In genomic region chr22:44714703-44715350, GRCh38 we compare ENCODE assay signal across 32 cellular contexts. TPM values are rescaled to one million over a fixed set of nuclear protein-coding genes. Genes with fewer than 3 reads are reported as not detected.
DNase-seq lines count a peak whose midpoint lies in the region; ATAC-seq and TF ChIP-seq lines count a peak whose summit lies in the region.
"Had no signal": no experiment of that assay in that cellular context is flagged by ENCODE, and none has a peak within 500 bp of the region (broad histone marks: within the 10 kb centered on the region; RNA-seq: fewer than 3 reads in every experiment).

No MANE protein-coding gene starts in this region.

- intact Hi-C loops in ovary (cut with DNase I), result no loop called here

- no peak overlapping the region for H4K8ac ChIP-seq in mesenchymal stem cell (ENCODE audit: low read length)

- no peak for ATAC-seq in activated CD8-positive, alpha-beta T cell treated with anti-CD3 and anti-CD28 coated beads, Interleukin-2, amount 10 ng/mL, durations not matched to agents 7 days and 5 days
- ATAC-seq: foreskin keratinocyte, left colon, Panc1 had no signal

- H3K27ac ChIP-seq in BLaER1 (peak overlapping the region; percentile 94), mesenchymal stem cell (ENCODE audit: low read length, poor library complexity, severe bottlenecking) (no peak overlapping the region), ovary (no peak overlapping the region)
- H3K27ac ChIP-seq in BLaER1 treated with 17β-estradiol and CSF1 and Interleukin-3, amounts not matched to agents 10 nM and 100 nM, result peak overlapping the region in 7 of 11 experiments; percentile 54 to 79 (median 60); a peak in 9 of 22 replicates
- H3K27ac ChIP-seq: C4-2B, foreskin keratinocyte, neutrophil, prostate gland, suprapubic skin, WERI-Rb-1 had no signal

- POLR2A ChIA-PET in activated CD8-positive, alpha-beta T cell treated with anti-CD3 and anti-CD28 coated beads, Interleukin-2, amount 10 ng/mL, durations not matched to agents 7 days and 5 days (lab: Charles Lee), result no interaction called here

- H3K4me3 ChIP-seq in BLaER1, result no peak overlapping the region; the same call in 1 of the 2 replicates
- H3K4me3 ChIP-seq in BLaER1 treated with 17β-estradiol and CSF1 and Interleukin-3, amounts not matched to agents 10 nM and 100 nM, result no peak overlapping the region
- no peak overlapping the region for H3K4me3 ChIP-seq in mesenchymal stem cell (ENCODE audit: insufficient read depth in 1 of 2, low read depth in 1 of 2, low read length in 2 of 2)
- H3K4me3 ChIP-seq in ovary, result no peak overlapping the region
- H3K4me3 ChIP-seq: coronary artery, esophagus squamous epithelium, prostate gland, suprapubic skin had no signal

- H3K36me3 ChIP-seq in BLaER1 (peaks cover 33% of the 10 kb centered on the region), mesenchymal stem cell (ENCODE audit: control insufficient read depth in 1 of 2, insufficient read depth in 2 of 2, low read depth in 1 of 2, low read length in 2 of 2) (peaks cover 4 to 42% of the 10 kb centered on the region in 2 experiments), ovary (no peaks in the 10 kb centered on the region)
- peaks cover 0 to 69% (median 21%) of the 10 kb centered on the region in 11 experiments; a peak in 16 of 22 replicates for H3K36me3 ChIP-seq in BLaER1 treated with 17β-estradiol and CSF1 and Interleukin-3, amounts not matched to agents 10 nM and 100 nM
- H3K36me3 ChIP-seq: neutrophil, prostate gland, WERI-Rb-1 had no signal

- H3K9me3 ChIP-seq in BLaER1, result no peaks in the 10 kb centered on the region
- H3K9me3 ChIP-seq in BLaER1 treated with 17β-estradiol and CSF1 and Interleukin-3, amounts not matched to agents 10 nM and 100 nM (replicated peaks in 1 of 11), result no peaks in the 10 kb centered on the region
- H3K9me3 ChIP-seq in mesenchymal stem cell (ENCODE audit: control insufficient read depth, low read length), result no peaks in the 10 kb centered on the region
- no peaks in the 10 kb centered on the region for H3K9me3 ChIP-seq in ovary
- H3K9me3 ChIP-seq: esophagus squamous epithelium, neutrophil, prostate gland, suprapubic skin had no signal

- CTCF ChIA-PET in activated CD8-positive, alpha-beta T cell treated with anti-CD3 and anti-CD28 coated beads, Interleukin-2, amount 10 ng/mL, durations not matched to agents 7 days and 5 days (lab: Charles Lee), result interaction anchor here (0.7 kb wide), 1 partner anchor 22 kb away, joined by 3 read pairs; no protein-coding TSS in a partner anchor

- H2BK5ac ChIP-seq in mesenchymal stem cell (ENCODE audit: low read depth, low read length, poor library complexity, severe bottlenecking), result no peak overlapping the region

- H4K91ac ChIP-seq in mesenchymal stem cell (ENCODE audit: low read length), result no peak overlapping the region

- H3K4me1 ChIP-seq in BLaER1 (peaks cover 100% of the 10 kb centered on the region), mesenchymal stem cell (ENCODE audit: control insufficient read depth, insufficient read depth, low read depth, low read length) (peaks cover 41% of the 10 kb centered on the region), ovary (ENCODE audit: insufficient read depth) (peaks cover 1% of the 10 kb centered on the region)
- peaks cover 48 to 100% (median 99%) of the 10 kb centered on the region in 10 experiments for H3K4me1 ChIP-seq in BLaER1 treated with 17β-estradiol and CSF1 and Interleukin-3, amounts not matched to agents 10 nM and 100 nM
- H3K4me1 ChIP-seq: foreskin keratinocyte, prostate gland had no signal

- TF ChIP-seq CTCF in ovary (IDR thresholded peaks at IDR 0.05), result no peak

- no peak overlapping the region for H2AK5ac ChIP-seq in mesenchymal stem cell (ENCODE audit: low read length, severe bottlenecking)

- peak; percentile 42 for DNase-seq in UCSD-AML1 (lab: John Stamatoyannopoulos, UW; ENCODE audit: unreplicated experiment)
- no peak for DNase-seq in mesenchymal stem cell
- DNase-seq in occipital lobe (lab: John Stamatoyannopoulos, UW), result no peak
- no peak for DNase-seq in activated CD8-positive, alpha-beta T cell treated with anti-CD3 and anti-CD28 coated beads, Interleukin-2, amount 10 ng/mL, durations not matched to agents 7 days and 5 days
- no peak for DNase-seq in AG20443 (ENCODE audit: low spot score)
- no peak for DNase-seq in ovary
- DNase-seq: activated CD4-positive, alpha-beta T cell treated with anti-CD3 and anti-CD28 coated beads for 4 hours; activated naive CD8-positive, alpha-beta T cell treated with anti-CD3 and anti-CD28 coated beads for 36 hours; anterior cingulate cortex; DMS79; endodermal cell; esophagus squamous epithelium; foreskin keratinocyte; GDM1; H7; Karpas-422; mesendoderm; NCI-H1417; NCI-H2029 treated with DMSO at 0.1 percent for 48 hours; NCI-H526; stimulated activated naive CD4-positive, alpha-beta T cell treated with Interleukin-2 at 50 U/mL for 16 hours; T-helper 9 cell; WERI-Rb-1 had no signal

- H2BK12ac ChIP-seq in mesenchymal stem cell (ENCODE audit: low read length in 2 of 2), result peak overlapping the region; percentile 9 to 73

- H3K4me2 ChIP-seq in BLaER1, result peak overlapping the region; percentile 98
- H3K4me2 ChIP-seq in BLaER1 treated with 17β-estradiol and CSF1 and Interleukin-3, amounts not matched to agents 10 nM and 100 nM, result peak overlapping the region in 9 of 11 experiments; percentile 81 to 100 (median 89); a peak in 17 of 22 replicates
- H3K4me2 ChIP-seq in mesenchymal stem cell (ENCODE audit: low read length, poor library complexity, severe bottlenecking), result no peak overlapping the region

- H3K4me3 Mint-ChIP-seq in activated CD8-positive, alpha-beta T cell treated with anti-CD3 and anti-CD28 coated beads, Interleukin-2, amount 10 ng/mL, durations not matched to agents 7 days and 5 days, result no peak overlapping the region
- H3K4me3 Mint-ChIP-seq: activated naive CD8-positive, alpha-beta T cell treated with anti-CD3 and anti-CD28 coated beads for 36 hours; endodermal cell had no signal

- peaks cover 5% of the 10 kb centered on the region for H3K36me3 Mint-ChIP-seq in activated CD8-positive, alpha-beta T cell treated with anti-CD3 and anti-CD28 coated beads, Interleukin-2, amount 10 ng/mL, durations not matched to agents 7 days and 5 days (ENCODE audit: low read depth)
- H3K36me3 Mint-ChIP-seq: activated naive CD8-positive, alpha-beta T cell treated with anti-CD3 and anti-CD28 coated beads for 36 hours had no signal

- peaks cover 59% of the 10 kb centered on the region for H3K79me1 ChIP-seq in mesenchymal stem cell (replicated peaks; ENCODE audit: low read length, poor library complexity, severe bottlenecking)

- H3K9ac ChIP-seq in BLaER1 (peak overlapping the region; percentile 79), mesenchymal stem cell (ENCODE audit: low read length) (no peak overlapping the region)
- peak overlapping the region in 5 of 11 experiments; percentile 66 to 75 (median 70); a peak in 9 of 22 replicates for H3K9ac ChIP-seq in BLaER1 treated with 17β-estradiol and CSF1 and Interleukin-3, amounts not matched to agents 10 nM and 100 nM

- H3K27me3 Mint-ChIP-seq in activated CD8-positive, alpha-beta T cell treated with anti-CD3 and anti-CD28 coated beads, Interleukin-2, amount 10 ng/mL, durations not matched to agents 7 days and 5 days (ENCODE audit: low read depth), result no peaks in the 10 kb centered on the region
- H3K27me3 Mint-ChIP-seq: activated naive CD8-positive, alpha-beta T cell treated with anti-CD3 and anti-CD28 coated beads for 36 hours had no signal

- H3K18ac ChIP-seq in mesenchymal stem cell (ENCODE audit: low read depth in 1 of 2, low read length in 2 of 2), result peak overlapping the region in 1 of 2 experiments; percentile 28

- no peaks in the 10 kb centered on the region for H3K9me3 Mint-ChIP-seq in activated CD8-positive, alpha-beta T cell treated with anti-CD3 and anti-CD28 coated beads, Interleukin-2, amount 10 ng/mL, durations not matched to agents 7 days and 5 days (ENCODE audit: insufficient read depth)
- H3K9me3 Mint-ChIP-seq: activated naive CD8-positive, alpha-beta T cell treated with anti-CD3 and anti-CD28 coated beads for 36 hours; endodermal cell had no signal

- 58% methylated on average over 18 of the region's 18 CpGs for WGBS in mesenchymal stem cell
- 66 to 73% (median 72%) methylated on average over 18 of the region's 18 CpGs for WGBS in ovary, 3 donors

- peak overlapping the region in 1 of 2 experiments; percentile 63 for H3K14ac ChIP-seq in mesenchymal stem cell (ENCODE audit: low read length in 2 of 2)

- H3K4me1 Mint-ChIP-seq in activated CD8-positive, alpha-beta T cell treated with anti-CD3 and anti-CD28 coated beads, Interleukin-2, amount 10 ng/mL, durations not matched to agents 7 days and 5 days (ENCODE audit: low read depth), result peaks cover 40% of the 10 kb centered on the region

- H3K27ac Mint-ChIP-seq in activated CD8-positive, alpha-beta T cell treated with anti-CD3 and anti-CD28 coated beads, Interleukin-2, amount 10 ng/mL, durations not matched to agents 7 days and 5 days, result no peak overlapping the region
- H3K27ac Mint-ChIP-seq: activated naive CD8-positive, alpha-beta T cell treated with anti-CD3 and anti-CD28 coated beads for 36 hours; endodermal cell had no signal

- H3K23ac ChIP-seq in mesenchymal stem cell (ENCODE audit: low read length in 2 of 2), result peak overlapping the region in 1 of 2 experiments; percentile 6

- TF ChIP-seq EP300 in ovary (IDR thresholded peaks at IDR 0.05), result no peak

- H3K27me3 ChIP-seq in BLaER1 (no peaks in the 10 kb centered on the region), mesenchymal stem cell (ENCODE audit: control insufficient read depth in 1 of 2, insufficient read depth in 1 of 2, low read length in 2 of 2) (no peaks in the 10 kb centered on the region), ovary (no peaks in the 10 kb centered on the region)
- H3K27me3 ChIP-seq in BLaER1 treated with 17β-estradiol and CSF1 and Interleukin-3, amounts not matched to agents 10 nM and 100 nM, result no peaks in the 10 kb centered on the region
- H3K27me3 ChIP-seq: esophagus squamous epithelium, foreskin keratinocyte, neutrophil, suprapubic skin had no signal

- H4K20me1 ChIP-seq in BLaER1, result peaks cover 23% of the 10 kb centered on the region
- H4K20me1 ChIP-seq in BLaER1 treated with 17β-estradiol and CSF1 and Interleukin-3, amounts not matched to agents 10 nM and 100 nM, result peaks cover 7 to 100% (median 63%) of the 10 kb centered on the region in 11 experiments; a peak in 18 of 22 replicates

- no peak overlapping the region for H3K4ac ChIP-seq in mesenchymal stem cell (ENCODE audit: low read depth in 1 of 2, low read length in 2 of 2)

- no peak overlapping the region for H2BK120ac ChIP-seq in mesenchymal stem cell (ENCODE audit: low read depth, low read length)

- TF ChIP-seq POLR2A in ovary (IDR thresholded peaks at IDR 0.05), result no peak

- no peak overlapping the region for H2BK15ac ChIP-seq in mesenchymal stem cell (ENCODE audit: low read depth, poor library complexity, severe bottlenecking)

- no peak overlapping the region for H2AFZ ChIP-seq in mesenchymal stem cell (ENCODE audit: low read depth, low read length)

RNA-seq across cellular contexts. Expression of gene PRR5, which starts 12.8 kb away (rescaled TPM):
- polyA plus RNA-seq in mesenchymal stem cell (2013, experiment 1 of 2), result 12.2 TPM
- 12.2 TPM for polyA plus RNA-seq in mesenchymal stem cell (2013, experiment 2 of 2)
- total RNA-seq in occipital lobe (13.6 TPM), ovary (10 to 100 TPM in 6 of 7 donors, 1 to 10 TPM in 1; 6.7 to 21.1 (median 16.8) TPM)
- 10 to 100 TPM; 29.4 to 31.5 TPM for total RNA-seq in activated CD8-positive, alpha-beta T cell treated with anti-CD3 and anti-CD28 coated beads, Interleukin-2, amount 10 ng/mL, durations not matched to agents 7 days and 5 days
- 10 to 100 TPM in 1 of 2 donors, 1 to 10 TPM in 1; 4.0 to 17.3 TPM for polyA plus RNA-seq in ovary

RNA-seq across cellular contexts. Expression of gene ARHGAP8, which starts 37.5 kb away (rescaled TPM):
- polyA plus RNA-seq in mesenchymal stem cell (2013, experiment 1 of 2), result 0.28 TPM
- 0.33 TPM for polyA plus RNA-seq in mesenchymal stem cell (2013, experiment 2 of 2)
- total RNA-seq in occipital lobe (1.4 TPM), ovary (10 to 100 TPM in 1 of 7 donors, 1 to 10 TPM in 5, under 1 TPM in 1; 0.45 to 23.8 (median 2.7) TPM)
- 1 to 10 TPM in 1 of 2 experiments, under 1 TPM in 1; 0.39 to 1.2 TPM for total RNA-seq in activated CD8-positive, alpha-beta T cell treated with anti-CD3 and anti-CD28 coated beads, Interleukin-2, amount 10 ng/mL, durations not matched to agents 7 days and 5 days
- polyA plus RNA-seq in ovary, result 1 to 10 TPM in 1 of 2 donors, under 1 TPM in 1; 0.94 to 2.1 TPM

Comparison
In these comparisons a context has a peak if more than half of its experiments do, and no peak if none do; other contexts are left out.
1. H3K27ac ChIP-seq: peak in BLaER1 (single experiment) and BLaER1 treated with 17β-estradiol and CSF1 and Interleukin-3, amounts not matched to agents 10 nM and 100 nM (7 of 11); none in mesenchymal stem cell (single experiment) and ovary (0 of 2).